Comparison of ENCODE assay signal across 8 cellular contexts in the genomic region with DNA sequence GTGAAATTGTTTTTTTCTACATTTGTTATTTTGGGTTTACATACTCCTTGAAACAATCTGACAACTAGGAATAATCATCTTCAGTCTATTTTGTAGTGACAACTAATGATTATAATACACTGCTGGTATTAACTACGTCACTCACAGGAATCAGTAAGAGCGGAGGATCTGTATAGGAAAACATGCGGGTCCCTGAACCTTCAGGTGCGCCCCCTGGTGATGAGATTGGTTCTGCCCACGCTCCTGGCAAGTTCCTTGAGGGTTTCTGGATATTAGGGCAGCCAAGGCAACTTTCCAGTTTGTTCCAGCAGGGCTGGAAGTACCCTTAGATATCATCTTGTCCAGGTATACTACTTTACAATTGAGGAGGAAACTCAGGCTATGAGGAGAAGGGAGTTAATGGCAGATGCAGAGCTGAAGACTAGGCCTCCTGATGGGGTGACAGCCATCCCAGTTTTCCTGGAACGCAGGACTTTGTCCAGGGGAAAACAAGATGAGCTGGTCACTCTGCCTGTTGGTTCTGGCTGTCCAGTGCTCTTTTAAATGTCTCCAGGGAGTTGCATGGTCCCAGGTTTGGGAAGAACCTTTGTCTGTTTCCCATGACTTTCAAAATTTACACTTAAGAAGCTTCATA. TPM values are rescaled to one million over a fixed set of nuclear protein-coding genes. Genes with fewer than 3 reads are reported as not detected.
A peak's percentile ranks its signal among the peaks of the same experiment; 100 is the strongest.
DNase-seq lines count a peak whose midpoint lies in the region; ATAC-seq, FAIRE-seq and TF ChIP-seq lines count a peak whose summit lies in the region.

No MANE protein-coding gene starts in this region.

- peak; percentile 67 for FAIRE-seq in H54 (lab: Jason Lieb, UNC)

- H3K4me3 ChIP-seq in colonic mucosa (no peak overlapping the region), lower leg skin (ENCODE audit: low read depth, poor library complexity, severe bottlenecking) (no peak overlapping the region)

- no peak overlapping the region for H3K4me3 Mint-ChIP-seq in CD14-positive monocyte
- no peak overlapping the region for H3K4me3 Mint-ChIP-seq in activated CD4-positive, alpha-beta T cell treated with anti-CD3 and anti-CD28 coated beads, Interleukin-2, amount 10 ng/mL, durations not matched to agents 7 days and 5 days

- WGBS in lower leg skin, 2 donors: 18 to 20% methylated on average over 6 of the region's 6 CpGs

- H3K36me3 Mint-ChIP-seq in CD14-positive monocyte: no peaks in the 10 kb centered on the region
- H3K36me3 Mint-ChIP-seq in activated CD4-positive, alpha-beta T cell treated with anti-CD3 and anti-CD28 coated beads, Interleukin-2, amount 10 ng/mL, durations not matched to agents 7 days and 5 days (ENCODE audit: low read depth): no peaks in the 10 kb centered on the region

- no peak overlapping the region for H3K27ac Mint-ChIP-seq in CD14-positive monocyte
- no peak overlapping the region for H3K27ac Mint-ChIP-seq in activated CD4-positive, alpha-beta T cell treated with anti-CD3 and anti-CD28 coated beads, Interleukin-2, amount 10 ng/mL, durations not matched to agents 7 days and 5 days

- H3K27ac ChIP-seq in colonic mucosa: no peak overlapping the region

- no peaks in the 10 kb centered on the region for H3K4me1 ChIP-seq in colonic mucosa

- no peaks in the 10 kb centered on the region for H3K9me3 ChIP-seq in colonic mucosa

- peaks cover 11% of the 10 kb centered on the region for H3K4me1 Mint-ChIP-seq in CD14-positive monocyte
- H3K4me1 Mint-ChIP-seq in activated CD4-positive, alpha-beta T cell treated with anti-CD3 and anti-CD28 coated beads, Interleukin-2, amount 10 ng/mL, durations not matched to agents 7 days and 5 days: peaks cover 11% of the 10 kb centered on the region

- TF ChIP-seq POLR2A in H54 (IDR thresholded peaks at IDR 0.05; ENCODE audit: low read depth, low read length) (no peak), lower leg skin (IDR thresholded peaks at IDR 0.05) (no peak)

- DNase-seq in CD14-positive monocyte (ENCODE audit: low spot score) (peak; percentile 69), H54 (ENCODE audit: insufficient read length, low spot score) (peak; percentile 60), NCI-H526 treated with DMSO at 0.1 percent for 48 hours (lab: John Stamatoyannopoulos, UW) (peak; percentile 65), colonic mucosa (peak; percentile 76), lower leg skin (ENCODE audit: low spot score in 2 of 2) (peak; percentile 41 to 88)
- peak; percentile 70 for DNase-seq in activated CD4-positive, alpha-beta T cell treated with anti-CD3 and anti-CD28 coated beads, Interleukin-2, amount 10 ng/mL, durations not matched to agents 7 days and 5 days
- peak; percentile 37 for DNase-seq in stimulated activated CD8-positive, alpha-beta memory T cell treated with anti-CD3 and anti-CD28 coated beads, Interleukin-12 subunit alpha, Interleukin-12 subunit beta, amount 100 ng/mL, for 24 hours (ENCODE audit: extremely low read depth)

- intact Hi-C loops in CD14-positive monocyte (cut with micrococcal nuclease): loop anchor here in 1 of 2 donors (2.0 to 10.0 kb wide), 3 partner anchors 32 to 434 kb away; no protein-coding TSS in a partner anchor
- intact Hi-C loops in colonic mucosa (cut with DNase I): loop anchor here (2.0 to 10.0 kb wide), 2 partner anchors 30 to 444 kb away; no protein-coding TSS in a partner anchor
- intact Hi-C loops in lower leg skin (cut with DNase I; ENCODE audit: low total_unique reads): no loop called here

- H3K27me3 Mint-ChIP-seq in CD14-positive monocyte (ENCODE audit: low read depth in 3 of 3): peaks cover 2 to 7% (median 4%) of the 10 kb centered on the region in 3 donors
- H3K27me3 Mint-ChIP-seq in activated CD4-positive, alpha-beta T cell treated with anti-CD3 and anti-CD28 coated beads, Interleukin-2, amount 10 ng/mL, durations not matched to agents 7 days and 5 days: no peaks in the 10 kb centered on the region

- H3K9ac ChIP-seq in colonic mucosa (ENCODE audit: low read depth in 2 of 2, low read length in 2 of 2): no peak overlapping the region

- POLR2A ChIA-PET in activated CD4-positive, alpha-beta T cell treated with anti-CD3 and anti-CD28 coated beads, Interleukin-2, amount 10 ng/mL, durations not matched to agents 7 days and 5 days (lab: Charles Lee): interaction anchor here (0.6 to 0.9 kb wide), 2 partner anchors 28 to 32 kb away, joined by 3 read pairs; no protein-coding TSS in a partner anchor

- H3K9me3 Mint-ChIP-seq in CD14-positive monocyte: peaks cover 0 to 2% (median 0%) of the 10 kb centered on the region in 7 donors
- H3K9me3 Mint-ChIP-seq in activated CD4-positive, alpha-beta T cell treated with anti-CD3 and anti-CD28 coated beads, Interleukin-2, amount 10 ng/mL, durations not matched to agents 7 days and 5 days: no peaks in the 10 kb centered on the region

- CTCF ChIA-PET in activated CD4-positive, alpha-beta T cell treated with anti-CD3 and anti-CD28 coated beads, Interleukin-2, amount 10 ng/mL, durations not matched to agents 7 days and 5 days (lab: Charles Lee): interaction anchor here (0.8 to 3.3 kb wide), 9 partner anchors 12 to 289 kb away, joined by 3 to 28 read pairs (median 4); a partner anchor contains a TSS

- peak; percentile 94 for TF ChIP-seq CTCF in CD14-positive monocyte (IDR thresholded peaks at IDR 0.05)
- TF ChIP-seq CTCF in colonic mucosa (IDR thresholded peaks at IDR 0.05): peak; percentile 71
- no peak for TF ChIP-seq CTCF in lower leg skin (IDR thresholded peaks at IDR 0.05)

- ATAC-seq in HG03025 (IDR thresholded peaks at IDR 0.05; ENCODE audit: low FRiP score, unreplicated experiment): no peak

- no peaks in the 10 kb centered on the region for H3K36me3 ChIP-seq in colonic mucosa

- no peaks in the 10 kb centered on the region for H3K27me3 ChIP-seq in colonic mucosa

RNA-seq across cellular contexts. Expression of a gene that starts 15.0 kb away (rescaled TPM):
- not detected for polyA plus RNA-seq in CD14-positive monocyte
- total RNA-seq in activated CD4-positive, alpha-beta T cell treated with anti-CD3 and anti-CD28 coated beads, Interleukin-2, amount 10 ng/mL, durations not matched to agents 7 days and 5 days: not detected
- total RNA-seq in colonic mucosa: not detected
- total RNA-seq in lower leg skin: not detected

RNA-seq across cellular contexts. Expression of a gene that starts 36.0 kb away (rescaled TPM):
- polyA plus RNA-seq in CD14-positive monocyte: 10 to 100 TPM; 11.5 to 17.0 TPM
- 10 to 100 TPM; 31.3 to 35.2 TPM for total RNA-seq in activated CD4-positive, alpha-beta T cell treated with anti-CD3 and anti-CD28 coated beads, Interleukin-2, amount 10 ng/mL, durations not matched to agents 7 days and 5 days
- total RNA-seq in colonic mucosa (10 to 100 TPM; 15.4 to 17.5 TPM), lower leg skin (10 to 100 TPM; 17.9 to 25.6 (median 21.4) TPM)

Comparison
In these comparisons a context has a peak if more than half of its experiments do, and no peak if none do; other contexts are left out.
1. CTCF ChIP-seq: peak in CD14-positive monocyte (single experiment) and colonic mucosa (single experiment); none in lower leg skin (0 of 3).
2. Peak in every context shown above with its lines, with median percentiles within 50 percentile points of each other: DNase-seq.